ENCODE assay signal across 19 cellular contexts in genomic region chr9:123260340-123260739, GRCh38.
"Had no signal": no experiment of that assay in that cellular context is flagged by ENCODE, and none has a peak within 500 bp of the region (broad histone marks: within the 10 kb centered on the region; RNA-seq: fewer than 3 reads in every experiment).

No MANE protein-coding gene starts in this region.

- H3K27ac ChIP-seq: epithelial cell of prostate, esophagus muscularis mucosa, gastroesophageal sphincter, suprapubic skin, thyroid gland had no signal

- DNase-seq: effector memory CD8-positive, alpha-beta T cell; glutamatergic neuron; islet precursor cell; mammary epithelial cell; mucosa of descending colon; natural killer cell; posterior cingulate gyrus; stimulated activated naive CD8-positive, alpha-beta T cell treated with anti-CD3 and anti-CD28 coated beads, Interleukin-15, Interleukin-2, amounts not matched to agents 100 U/mL and 50 U/mL, for 24 hours; thyroid gland had no signal

- ATAC-seq: effector memory CD8-positive, alpha-beta T cell; gastroesophageal sphincter; left lobe of liver; natural killer cell; sciatic nerve; stimulated activated naive CD8-positive, alpha-beta T cell treated with anti-CD3 and anti-CD28 coated beads, Interleukin-15, Interleukin-2, amounts not matched to agents 100 U/mL and 50 U/mL, for 24 hours had no signal

- H3K9me3 Mint-ChIP-seq: dendritic cell treated with granulocyte-macrophage colony-stimulating factor and Interleukin-4, amounts not matched to agents 40 ng/mL and 50 ng/mL, for 4 days; effector memory CD8-positive, alpha-beta T cell; natural killer cell; neural crest cell; type B pancreatic cell had no signal

- H3K9me3 ChIP-seq: esophagus muscularis mucosa, gastroesophageal sphincter, mucosa of descending colon, suprapubic skin, thyroid gland had no signal

- H3K4me3 ChIP-seq: esophagus muscularis mucosa, gastroesophageal sphincter, mucosa of descending colon, suprapubic skin, thyroid gland had no signal

- H3K36me3 ChIP-seq: esophagus muscularis mucosa, gastroesophageal sphincter, suprapubic skin, thyroid gland had no signal

- H3K36me3 Mint-ChIP-seq: natural killer cell had no signal

- H3K4me3 Mint-ChIP-seq: dendritic cell treated with granulocyte-macrophage colony-stimulating factor and Interleukin-4, amounts not matched to agents 40 ng/mL and 50 ng/mL, for 4 days; effector memory CD8-positive, alpha-beta T cell; natural killer cell; neural crest cell; type B pancreatic cell had no signal

- H3K27me3 Mint-ChIP-seq: dendritic cell treated with granulocyte-macrophage colony-stimulating factor and Interleukin-4, amounts not matched to agents 40 ng/mL and 50 ng/mL, for 4 days; effector memory CD8-positive, alpha-beta T cell; type B pancreatic cell had no signal

- H3K27ac Mint-ChIP-seq: dendritic cell treated with granulocyte-macrophage colony-stimulating factor and Interleukin-4, amounts not matched to agents 40 ng/mL and 50 ng/mL, for 4 days; effector memory CD8-positive, alpha-beta T cell; natural killer cell; type B pancreatic cell had no signal

- FAIRE-seq: urothelium cell line had no signal

- H3K27me3 ChIP-seq: esophagus muscularis mucosa, gastroesophageal sphincter, suprapubic skin, thyroid gland had no signal

- H3K4me1 ChIP-seq: gastroesophageal sphincter, suprapubic skin had no signal
